8 cellular contexts compared by ENCODE assay signal in the genomic region with DNA sequence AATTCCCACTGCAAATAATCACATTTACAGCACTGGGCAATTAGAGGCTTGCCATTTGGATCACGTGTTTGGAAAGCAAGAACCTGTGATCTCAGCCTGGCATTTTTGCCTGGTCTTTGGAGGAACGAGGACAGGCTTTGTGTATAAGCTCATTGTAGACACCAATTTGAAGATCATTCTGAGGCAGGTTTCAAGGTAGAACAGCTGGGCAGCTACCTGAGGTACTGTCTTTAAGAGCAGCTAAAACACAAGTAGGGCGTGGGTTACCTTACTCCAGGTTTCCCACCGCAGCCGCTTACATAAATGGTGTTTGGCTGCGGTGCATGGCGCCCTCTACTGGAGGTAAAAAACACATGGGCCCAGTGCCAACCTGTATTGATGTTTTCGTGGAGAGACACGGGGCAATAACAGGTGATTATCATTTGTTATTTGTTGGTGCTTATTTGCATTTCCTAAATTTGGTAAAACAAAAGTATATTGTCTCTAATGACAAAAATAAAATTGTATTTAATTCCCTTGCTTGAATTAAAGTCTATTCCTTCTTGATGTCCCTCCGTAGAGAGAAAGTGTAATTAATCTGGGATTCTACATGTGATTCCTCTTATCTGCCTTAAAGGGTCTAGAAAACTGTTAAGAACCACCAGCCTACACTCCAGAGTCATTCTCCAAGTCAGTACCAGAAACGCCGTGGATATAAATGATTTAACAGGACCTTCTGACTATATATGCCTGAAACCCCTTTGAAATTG.
DNase-seq lines count a peak whose midpoint lies in the region; ATAC-seq and TF ChIP-seq lines count a peak whose summit lies in the region.

No MANE protein-coding gene starts in this region.

- TF ChIP-seq POLR2A in stomach (IDR thresholded peaks at IDR 0.05) = no peak

- no peaks in the 10 kb centered on the region for H3K27me3 ChIP-seq in KMS-11 (ENCODE audit: insufficient read depth, low read depth)
- H3K27me3 ChIP-seq in PC-9 (ENCODE audit: insufficient read depth, low read depth) = peaks cover 30% of the 10 kb centered on the region
- peaks cover 13% of the 10 kb centered on the region for H3K27me3 ChIP-seq in neutrophil
- H3K27me3 ChIP-seq in stomach = peaks cover 0 to under 1% (median under 1%) of the 10 kb centered on the region in 3 donors

- H3K9me2 ChIP-seq in PC-9 (ENCODE audit: insufficient read depth) = no peaks in the 10 kb centered on the region

- peaks cover 6% of the 10 kb centered on the region for H3K27me3 Mint-ChIP-seq in activated T-cell treated with anti-CD3 and anti-CD28 coated beads, Interleukin-2, amount 50 U/mL, for 72 hours (ENCODE audit: low read depth)

- peak; percentile 55 for DNase-seq in DMS79 (lab: John Stamatoyannopoulos, UW)
- DNase-seq in PC-9 = peak; percentile 41 to 73
- DNase-seq in activated T-cell treated with anti-CD3 and anti-CD28 coated beads, Interleukin-2, amount 50 U/mL, for 72 hours = peak; percentile 67 to 77
- DNase-seq in fibroblast of the conjunctiva (ENCODE audit: low read depth) = peak; percentile 23
- DNase-seq in stomach = peak; percentile 84

- no peaks in the 10 kb centered on the region for H3K36me3 Mint-ChIP-seq in activated T-cell treated with anti-CD3 and anti-CD28 coated beads, Interleukin-2, amount 50 U/mL, for 72 hours (ENCODE audit: insufficient read depth in 2 of 2)

- H3K4me1 Mint-ChIP-seq in activated T-cell treated with anti-CD3 and anti-CD28 coated beads, Interleukin-2, amount 50 U/mL, for 72 hours (ENCODE audit: low read depth) = peaks cover 8% of the 10 kb centered on the region

- 21 to 24% (median 23%) methylated on average over 12 of the region's 12 CpGs for WGBS in stomach, 5 donors

- H3K9me3 ChIP-seq in PC-9 (ENCODE audit: insufficient read depth, low read depth) (no peaks in the 10 kb centered on the region), neutrophil (no peaks in the 10 kb centered on the region), stomach (peaks cover 0 to 12% (median 5%) of the 10 kb centered on the region in 4 donors)

- H3K27ac ChIP-seq in KMS-11 (no peak overlapping the region), PC-9 (no peak overlapping the region), neutrophil (no peak overlapping the region), stomach (no peak overlapping the region)

- H2AFZ ChIP-seq in KMS-11 (ENCODE audit: low read depth) (peak overlapping the region; percentile 24; the same call in 1 of the 2 replicates), PC-9 (no peak overlapping the region)

- no peak overlapping the region for H3K9ac ChIP-seq in KMS-11

- TF ChIP-seq EP300 in stomach (IDR thresholded peaks at IDR 0.05) = no peak

- ATAC-seq in activated T-cell treated with anti-CD3 and anti-CD28 coated beads, Interleukin-2, amount 50 U/mL, for 72 hours (replicated peaks in 1 of 2) = peak; percentile 75 to 87
- no peak for ATAC-seq in HG02759 (IDR thresholded peaks at IDR 0.05; ENCODE audit: unreplicated experiment)

- H3K79me2 ChIP-seq in KMS-11 (ENCODE audit: insufficient read depth, low read depth) (no peaks in the 10 kb centered on the region), PC-9 (ENCODE audit: low read depth) (no peaks in the 10 kb centered on the region)

- H3K36me3 ChIP-seq in KMS-11 (ENCODE audit: insufficient read depth) = no peaks in the 10 kb centered on the region
- H3K36me3 ChIP-seq in PC-9 (ENCODE audit: low read depth) = no peaks in the 10 kb centered on the region
- H3K36me3 ChIP-seq in neutrophil = no peaks in the 10 kb centered on the region
- no peaks in the 10 kb centered on the region for H3K36me3 ChIP-seq in stomach

- intact Hi-C loops in PC-9 (cut with micrococcal nuclease; ENCODE audit: unreplicated experiment) = loop anchor here (1.0 to 5.0 kb wide), 8 partner anchors 38 to 388 kb away; a partner anchor contains a TSS
- intact Hi-C loops in stomach (cut with DNase I; ENCODE audit: low total_unique reads) = no loop called here

- peaks cover 0 to 3% of the 10 kb centered on the region in 2 donors for H3K9me3 Mint-ChIP-seq in activated T-cell treated with anti-CD3 and anti-CD28 coated beads, Interleukin-2, amount 50 U/mL, for 72 hours

- CTCF ChIA-PET in PC-9 (lab: Charles Lee) = interaction anchor here (0.6 to 1.0 kb wide), 3 partner anchors 67 to 434 kb away, joined by 3 to 5 read pairs (median 3); no protein-coding TSS in a partner anchor

- H3K4me3 ChIP-seq in KMS-11 (IDR thresholded peaks at IDR 0.05; ENCODE audit: insufficient read depth, low read depth, low read length) = no peak overlapping the region
- no peak overlapping the region for H3K4me3 ChIP-seq in PC-9
- no peak overlapping the region for H3K4me3 ChIP-seq in neutrophil (ENCODE audit: low read depth in 1 of 2, low read length in 1 of 2)
- H3K4me3 ChIP-seq in stomach = no peak overlapping the region

- no peaks in the 10 kb centered on the region for H3F3A ChIP-seq in PC-9 (ENCODE audit: insufficient read depth, low read depth)

- H3K4me2 ChIP-seq in KMS-11 = 0 out of 2 replicates have a peak overlapping the region, but pooled peaks have one; percentile 25
- peak overlapping the region; percentile 35; the same call in 1 of the 2 replicates for H3K4me2 ChIP-seq in PC-9

- TF ChIP-seq CTCF in KMS-11 (conservative IDR thresholded peaks at IDR 0.05; ENCODE audit: low read depth, low read length) (peak; percentile 84), PC-9 (conservative IDR thresholded peaks at IDR 0.05) (peak; percentile 97), neutrophil (IDR thresholded peaks at IDR 0.05) (peak; percentile 79), stomach (IDR thresholded peaks at IDR 0.05) (peak in 5 of 7 experiments; percentile 63 to 89 (median 88))

- no TSS peak for BruUV-seq in PC-9 (replicated peaks; lab: Mats Ljungman, UMichigan)

- H3K27ac Mint-ChIP-seq in activated T-cell treated with anti-CD3 and anti-CD28 coated beads, Interleukin-2, amount 50 U/mL, for 72 hours = no peak overlapping the region

- no peaks in the 10 kb centered on the region for H4K20me1 ChIP-seq in KMS-11 (ENCODE audit: insufficient read depth)
- H4K20me1 ChIP-seq in PC-9 (ENCODE audit: insufficient read depth) = no peaks in the 10 kb centered on the region

- POLR2A ChIA-PET in PC-9 (lab: Charles Lee; ENCODE audit: unreplicated experiment) = no interaction called here

- H3K4me1 ChIP-seq in KMS-11 (ENCODE audit: low read depth, poor library complexity, severe bottlenecking) (no peaks in the 10 kb centered on the region), PC-9 (replicated peaks; ENCODE audit: insufficient read depth) (no peaks in the 10 kb centered on the region), neutrophil (ENCODE audit: control insufficient read depth in 1 of 2, insufficient read depth in 1 of 2, low read depth in 1 of 2, low read length in 1 of 2) (peaks cover 0 to 7% of the 10 kb centered on the region in 2 experiments), stomach (peaks cover 7 to 11% (median 8%) of the 10 kb centered on the region in 4 donors)

- no peak overlapping the region for H3K4me3 Mint-ChIP-seq in activated T-cell treated with anti-CD3 and anti-CD28 coated beads, Interleukin-2, amount 50 U/mL, for 72 hours

Comparison
In these comparisons a context has a peak if more than half of its experiments do, and no peak if none do; other contexts are left out.
1. DNase-seq: peak in every context shown above with its lines; median percentile 84 in stomach; 72 in activated T-cell treated with anti-CD3 and anti-CD28 coated beads, Interleukin-2, amount 50 U/mL, for 72 hours; 57 in PC-9; 55 in DMS79; 23 in fibroblast of the conjunctiva.